In the genomic region with DNA sequence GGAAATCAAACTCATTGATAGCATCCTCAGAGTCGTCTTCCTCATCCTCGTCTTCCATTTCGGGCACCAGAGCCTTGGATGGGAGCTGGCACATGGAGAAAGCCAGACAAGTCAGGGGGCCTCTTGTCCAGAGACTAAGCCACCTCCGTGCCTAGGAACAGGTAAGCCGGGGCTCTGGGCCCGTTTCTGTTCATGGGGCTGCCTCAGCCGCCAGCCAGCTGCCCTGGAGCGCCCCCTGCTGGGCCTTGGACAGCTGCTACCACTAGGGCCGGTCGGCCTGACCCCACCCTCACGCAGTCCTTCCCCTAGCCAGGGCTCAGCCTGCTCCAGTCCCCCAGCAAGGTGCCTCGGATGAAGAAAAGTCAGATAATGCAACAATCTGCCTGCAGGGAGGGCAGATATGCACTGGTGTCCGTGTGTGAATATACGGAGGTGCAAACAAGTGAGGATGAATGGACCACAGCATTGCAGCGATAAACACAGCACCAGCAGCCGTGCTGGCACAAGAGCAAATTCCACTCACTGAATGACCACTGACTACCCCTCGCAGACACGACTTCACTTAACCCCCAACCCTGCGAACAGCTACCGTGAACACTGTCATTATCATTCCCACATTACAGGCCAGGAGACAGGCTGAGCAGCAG, we compare ENCODE assay signal across 8 cellular contexts. TPM values are rescaled to one million over a fixed set of nuclear protein-coding genes. Genes with fewer than 3 reads are reported as not detected.
DNase-seq lines count a peak whose midpoint lies in the region; TF ChIP-seq lines count a peak whose summit lies in the region.

No MANE protein-coding gene starts in this region.

- H3K36me3 Mint-ChIP-seq in nephron (ENCODE audit: low read depth), result peaks cover 52% of the 10 kb centered on the region
- peaks cover 64% of the 10 kb centered on the region for H3K36me3 Mint-ChIP-seq in stimulated activated naive CD8-positive, alpha-beta T cell treated with anti-CD3 and anti-CD28 coated beads, Interleukin-15, Interleukin-2, amounts not matched to agents 100 ng/mL and 50 ng/mL, for 24 hours (ENCODE audit: low read depth)

- DNase-seq in DMS 273 (lab: John Stamatoyannopoulos, UW; ENCODE audit: unreplicated experiment) (peak; percentile 80), DMS 273 treated with DMSO at 0.1 percent for 48 hours (lab: John Stamatoyannopoulos, UW) (no peak), NCI-H460 (ENCODE audit: extremely low read depth, low read depth) (peak; percentile 43), activated T-cell treated with anti-CD3 and anti-CD28 coated beads for 1 hour (ENCODE audit: low read depth) (peak; percentile 84), epithelial cell of proximal tubule (ENCODE audit: low read depth) (no peak), DMS79 (lab: John Stamatoyannopoulos, UW) (no peak)

- H3K4me1 Mint-ChIP-seq in nephron, result peaks cover 33% of the 10 kb centered on the region
- H3K4me1 Mint-ChIP-seq in stimulated activated naive CD8-positive, alpha-beta T cell treated with anti-CD3 and anti-CD28 coated beads, Interleukin-15, Interleukin-2, amounts not matched to agents 100 ng/mL and 50 ng/mL, for 24 hours (ENCODE audit: low read depth), result peaks cover 26% of the 10 kb centered on the region

- H3K4me3 Mint-ChIP-seq in nephron, result peak overlapping the region in 1 of 3 experiments; percentile 17
- no peak overlapping the region for H3K4me3 Mint-ChIP-seq in stimulated activated naive CD8-positive, alpha-beta T cell treated with anti-CD3 and anti-CD28 coated beads, Interleukin-15, Interleukin-2, amounts not matched to agents 100 ng/mL and 50 ng/mL, for 24 hours

- no peaks in the 10 kb centered on the region for H3K27me3 Mint-ChIP-seq in nephron (ENCODE audit: low read depth)
- H3K27me3 Mint-ChIP-seq in stimulated activated naive CD8-positive, alpha-beta T cell treated with anti-CD3 and anti-CD28 coated beads, Interleukin-15, Interleukin-2, amounts not matched to agents 100 ng/mL and 50 ng/mL, for 24 hours, result no peaks in the 10 kb centered on the region

- no peak overlapping the region for H3K4me3 ChIP-seq in epithelial cell of proximal tubule (ENCODE audit: low read depth, low read length)

- peak overlapping the region; percentile 66 to 83 (median 77) for H3K27ac Mint-ChIP-seq in nephron
- peak overlapping the region; percentile 21 for H3K27ac Mint-ChIP-seq in stimulated activated naive CD8-positive, alpha-beta T cell treated with anti-CD3 and anti-CD28 coated beads, Interleukin-15, Interleukin-2, amounts not matched to agents 100 ng/mL and 50 ng/mL, for 24 hours

- TF ChIP-seq CTCF in epithelial cell of proximal tubule (conservative IDR thresholded peaks at IDR 0.05; ENCODE audit: low read depth, low read length) (peak; percentile 94), nephron (IDR thresholded peaks at IDR 0.05; ENCODE audit: unreplicated experiment in 3 of 3) (peak; percentile 87 to 89 (median 87))

- H3K9me3 Mint-ChIP-seq in nephron, result no peaks in the 10 kb centered on the region
- H3K9me3 Mint-ChIP-seq in stimulated activated naive CD8-positive, alpha-beta T cell treated with anti-CD3 and anti-CD28 coated beads, Interleukin-15, Interleukin-2, amounts not matched to agents 100 ng/mL and 50 ng/mL, for 24 hours, result no peaks in the 10 kb centered on the region

RNA-seq across cellular contexts. Expression of a gene that starts 11.9 kb away (rescaled TPM):
- total RNA-seq in NCI-H460 (2014; rRNA removed; shearing (Covaris generic)), result 4.2 and 7.2 TPM in 2 replicates
- polyA plus RNA-seq in NCI-H460 (2014; cell fraction: nucleus; rRNA removed), result 4.8 and 5.8 TPM in 2 replicates
- 28.4 and 36.8 TPM in 2 replicates for total RNA-seq in epithelial cell of proximal tubule

RNA-seq across cellular contexts. Expression of a gene that starts 17.0 kb away (rescaled TPM):
- 8.5 TPM in 2 replicates for total RNA-seq in NCI-H460 (2014; rRNA removed; shearing (Covaris generic))
- polyA plus RNA-seq in NCI-H460 (2014; cell fraction: nucleus; rRNA removed), result 25.6 and 32.3 TPM in 2 replicates
- 20.3 and 27.8 TPM in 2 replicates for total RNA-seq in epithelial cell of proximal tubule

RNA-seq across cellular contexts. Expression of a gene that starts 17.4 kb away (rescaled TPM):
- 59.2 and 73.9 TPM in 2 replicates for total RNA-seq in NCI-H460 (2014; rRNA removed; shearing (Covaris generic))
- 105 and 138 TPM in 2 replicates for polyA plus RNA-seq in NCI-H460 (2014; cell fraction: nucleus; rRNA removed)
- 62.1 and 95.0 TPM in 2 replicates for total RNA-seq in epithelial cell of proximal tubule

RNA-seq across cellular contexts. Expression of a gene that starts 59.6 kb away (rescaled TPM):
- 253 and 259 TPM in 2 replicates for total RNA-seq in NCI-H460 (2014; rRNA removed; shearing (Covaris generic))
- 180 and 206 TPM in 2 replicates for polyA plus RNA-seq in NCI-H460 (2014; cell fraction: nucleus; rRNA removed)
- 85.1 and 197 TPM in 2 replicates for total RNA-seq in epithelial cell of proximal tubule

Comparison
In these comparisons a context has a peak if more than half of its experiments do, and no peak if none do; other contexts are left out.
1. DNase-seq: peak in DMS 273 (single experiment), NCI-H460 (single experiment) and activated T-cell treated with anti-CD3 and anti-CD28 coated beads for 1 hour (single experiment); none in DMS 273 treated with DMSO at 0.1 percent for 48 hours (single experiment), epithelial cell of proximal tubule (single experiment) and DMS79 (single experiment).